Comparison of ENCODE assay signal across 1 cellular context in the genomic region with DNA sequence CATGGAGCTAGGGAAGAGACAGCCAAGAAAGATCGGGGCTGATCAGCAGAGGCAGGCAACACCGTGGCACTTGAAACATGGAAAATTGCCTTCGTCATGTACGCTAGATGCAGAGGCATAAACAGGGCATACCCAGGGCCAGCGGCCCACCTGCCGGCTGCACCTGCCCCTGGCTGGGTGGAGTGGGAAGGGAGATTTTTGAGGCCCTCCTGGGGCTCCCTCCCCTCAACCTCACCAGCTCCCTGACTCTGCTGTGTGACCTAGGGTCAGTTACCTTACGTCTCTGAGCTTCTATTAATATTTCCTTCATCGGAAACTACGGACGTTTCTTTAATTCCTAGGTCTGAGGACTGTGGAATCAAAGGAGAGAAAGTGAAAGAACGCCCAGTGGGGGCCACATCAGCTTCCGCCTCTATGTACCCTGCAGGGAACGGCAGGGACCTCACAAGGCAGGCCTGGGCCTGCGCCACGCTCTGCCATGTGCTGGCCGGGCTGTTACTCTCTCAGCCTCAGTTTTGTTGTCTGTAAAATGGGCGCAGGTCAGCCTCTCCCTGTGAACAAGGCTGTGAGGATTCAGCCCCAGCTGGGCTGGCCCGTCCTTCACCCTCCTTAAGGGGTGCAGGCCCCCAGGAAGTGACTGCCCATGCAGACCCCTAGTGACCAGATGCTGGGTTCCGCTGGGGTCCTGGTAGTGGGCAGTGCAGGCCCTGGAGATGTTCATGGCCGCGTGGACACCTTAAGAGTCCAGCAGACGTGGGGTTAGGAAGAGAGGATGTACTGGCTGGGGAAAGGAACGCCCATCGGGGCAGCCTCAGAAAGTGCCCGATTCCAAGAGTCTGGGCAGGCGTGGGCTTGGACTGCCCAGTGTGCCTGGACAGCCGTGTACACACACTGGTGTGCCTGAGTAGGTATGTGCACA.
TF ChIP-seq lines count a peak whose summit lies in the region.

No MANE protein-coding gene starts in this region.

TF ChIP-seq in IMR-90, 13 proteins besides CTCF, POLR2A, EP300 and RAD21:
- TF ChIP-seq NFE2L2 (IDR thresholded peaks at IDR 0.05; ENCODE audit: low read depth, low read length) (no peak), CEBPB (IDR thresholded peaks at IDR 0.05; ENCODE audit: low read depth, low read length) (no peak), RCOR1 (IDR thresholded peaks at IDR 0.05; ENCODE audit: insufficient replicate concordance, low read length) (no peak), BHLHE40 (IDR thresholded peaks at IDR 0.05; ENCODE audit: low read depth, low read length) (no peak), RFX5 (IDR thresholded peaks at IDR 0.05; ENCODE audit: low read depth, low read length) (no peak), MXI1 (IDR thresholded peaks at IDR 0.05; ENCODE audit: borderline replicate concordance, low read depth, low read length) (no peak), FOS (IDR thresholded peaks at IDR 0.05; ENCODE audit: low read depth, low read length) (no peak), CHD1 (IDR thresholded peaks at IDR 0.05; ENCODE audit: low read depth, low read length) (no peak), MAFK (IDR thresholded peaks at IDR 0.05; ENCODE audit: low read depth, low read length) (no peak), USF2 (IDR thresholded peaks at IDR 0.05; ENCODE audit: low read depth, low read length) (no peak)
- TF ChIP-seq, protein P1, sequence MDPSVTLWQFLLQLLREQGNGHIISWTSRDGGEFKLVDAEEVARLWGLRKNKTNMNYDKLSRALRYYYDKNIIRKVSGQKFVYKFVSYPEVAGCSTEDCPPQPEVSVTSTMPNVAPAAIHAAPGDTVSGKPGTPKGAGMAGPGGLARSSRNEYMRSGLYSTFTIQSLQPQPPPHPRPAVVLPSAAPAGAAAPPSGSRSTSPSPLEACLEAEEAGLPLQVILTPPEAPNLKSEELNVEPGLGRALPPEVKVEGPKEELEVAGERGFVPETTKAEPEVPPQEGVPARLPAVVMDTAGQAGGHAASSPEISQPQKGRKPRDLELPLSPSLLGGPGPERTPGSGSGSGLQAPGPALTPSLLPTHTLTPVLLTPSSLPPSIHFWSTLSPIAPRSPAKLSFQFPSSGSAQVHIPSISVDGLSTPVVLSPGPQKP (IDR thresholded peaks at IDR 0.05; ENCODE audit: borderline replicate concordance, low read depth, low read length) = no peak
